ENCODE assay signal across 16 cellular contexts in the genomic region with DNA sequence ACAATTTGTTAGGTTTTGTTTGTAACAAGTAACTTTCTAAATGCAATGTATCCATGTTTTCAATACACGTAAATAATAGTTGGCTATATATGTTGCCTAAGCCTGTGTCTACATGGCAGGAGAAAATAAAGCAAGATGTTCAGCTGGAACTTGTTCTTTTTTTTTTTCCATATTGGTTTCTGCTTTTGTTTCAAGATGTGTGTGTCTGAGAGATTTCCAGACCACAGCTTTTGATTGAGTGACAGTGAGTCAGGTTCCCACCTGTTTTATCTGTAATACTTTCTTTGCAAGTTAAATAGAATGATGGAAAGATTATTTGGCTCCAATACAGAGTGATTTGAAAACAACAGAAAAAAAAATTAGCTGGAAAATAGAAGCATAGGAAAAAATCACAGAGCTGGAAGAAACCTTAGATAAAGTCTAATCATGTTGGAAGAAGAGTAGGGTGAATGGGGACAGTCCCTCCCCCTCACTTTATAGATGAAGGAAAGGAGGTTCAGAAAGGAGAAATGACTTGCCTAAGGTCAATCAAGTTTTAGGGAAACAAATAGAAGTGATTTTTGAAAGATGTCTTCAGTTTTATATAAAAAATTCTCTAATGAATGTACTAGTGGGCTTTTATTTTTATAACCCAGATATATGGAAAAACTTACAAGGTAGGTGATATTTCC.
DNase-seq lines count a peak whose midpoint lies in the region; ATAC-seq, FAIRE-seq and TF ChIP-seq lines count a peak whose summit lies in the region.
"Had no signal": no experiment of that assay in that cellular context is flagged by ENCODE, and none has a peak within 500 bp of the region (broad histone marks: within the 10 kb centered on the region; RNA-seq: fewer than 3 reads in every experiment).

No MANE protein-coding gene starts in this region.

- no peak overlapping the region for H3K9ac ChIP-seq in astrocyte (ENCODE audit: low read length)

- TF ChIP-seq POLR2A in tibial nerve (IDR thresholded peaks at IDR 0.05): no peak

- H3K4me1 Mint-ChIP-seq in activated T-cell treated with anti-CD3 and anti-CD28 coated beads, Interleukin-2, amount 50 U/mL, for 24 hours (ENCODE audit: low read depth): peaks cover 64% of the 10 kb centered on the region
- peaks cover 18% of the 10 kb centered on the region for H3K4me1 Mint-ChIP-seq in astrocyte (ENCODE audit: low read depth, unreplicated experiment)
- H3K4me1 Mint-ChIP-seq in stimulated activated naive CD8-positive, alpha-beta T cell treated with anti-CD3 and anti-CD28 coated beads, Interleukin-15, Interleukin-2, amounts not matched to agents 100 ng/mL and 50 ng/mL, for 24 hours (ENCODE audit: low read depth): peaks cover 53% of the 10 kb centered on the region

- TF ChIP-seq EP300 in tibial nerve (IDR thresholded peaks at IDR 0.05): no peak

- TF ChIP-seq CTCF in astrocyte (IDR thresholded peaks at IDR 0.05; ENCODE audit: insufficient read depth, low read depth, low read length) (no peak), tibial nerve (IDR thresholded peaks at IDR 0.05) (no peak)

- peaks cover 59% of the 10 kb centered on the region for H3K27me3 Mint-ChIP-seq in activated T-cell treated with anti-CD3 and anti-CD28 coated beads, Interleukin-2, amount 50 U/mL, for 24 hours
- H3K27me3 Mint-ChIP-seq in astrocyte (ENCODE audit: low read depth, unreplicated experiment): no peaks in the 10 kb centered on the region
- H3K27me3 Mint-ChIP-seq in stimulated activated naive CD8-positive, alpha-beta T cell treated with anti-CD3 and anti-CD28 coated beads, Interleukin-15, Interleukin-2, amounts not matched to agents 100 ng/mL and 50 ng/mL, for 24 hours: peaks cover 51% of the 10 kb centered on the region

- no peaks in the 10 kb centered on the region for H3K36me3 Mint-ChIP-seq in activated T-cell treated with anti-CD3 and anti-CD28 coated beads, Interleukin-2, amount 50 U/mL, for 24 hours (ENCODE audit: low read depth)
- H3K36me3 Mint-ChIP-seq in astrocyte (ENCODE audit: low read depth, unreplicated experiment): no peaks in the 10 kb centered on the region
- H3K36me3 Mint-ChIP-seq in stimulated activated naive CD8-positive, alpha-beta T cell treated with anti-CD3 and anti-CD28 coated beads, Interleukin-15, Interleukin-2, amounts not matched to agents 100 ng/mL and 50 ng/mL, for 24 hours (ENCODE audit: low read depth): no peaks in the 10 kb centered on the region

- no peak for FAIRE-seq in astrocyte (lab: Jason Lieb, UNC)

- H3K4me3 ChIP-seq in astrocyte (ENCODE audit: insufficient read depth, low read depth, low read length): no peak overlapping the region
- H3K4me3 ChIP-seq in tibial nerve: no peak overlapping the region
- H3K4me3 ChIP-seq: GM23338, PC-9 had no signal

- H4K20me1 ChIP-seq in astrocyte (ENCODE audit: insufficient read depth, low read length): no peaks in the 10 kb centered on the region

- no peak for ATAC-seq in HG02885 (IDR thresholded peaks at IDR 0.05; ENCODE audit: poor library complexity, unreplicated experiment)
- ATAC-seq: GM23338 had no signal

- peak overlapping the region; percentile 16 for H3K4me3 Mint-ChIP-seq in activated T-cell treated with anti-CD3 and anti-CD28 coated beads, Interleukin-2, amount 50 U/mL, for 24 hours
- no peak overlapping the region for H3K4me3 Mint-ChIP-seq in astrocyte (ENCODE audit: unreplicated experiment)
- peak overlapping the region; percentile 33 for H3K4me3 Mint-ChIP-seq in stimulated activated naive CD8-positive, alpha-beta T cell treated with anti-CD3 and anti-CD28 coated beads, Interleukin-15, Interleukin-2, amounts not matched to agents 100 ng/mL and 50 ng/mL, for 24 hours
- H3K4me3 Mint-ChIP-seq: GM23338 had no signal

- H3K27ac Mint-ChIP-seq in activated T-cell treated with anti-CD3 and anti-CD28 coated beads, Interleukin-2, amount 50 U/mL, for 24 hours: peak overlapping the region; percentile 87
- no peak overlapping the region for H3K27ac Mint-ChIP-seq in astrocyte (ENCODE audit: unreplicated experiment)
- H3K27ac Mint-ChIP-seq in stimulated activated naive CD8-positive, alpha-beta T cell treated with anti-CD3 and anti-CD28 coated beads, Interleukin-15, Interleukin-2, amounts not matched to agents 100 ng/mL and 50 ng/mL, for 24 hours: peak overlapping the region; percentile 85
- H3K27ac Mint-ChIP-seq: GM23338 had no signal

- no peak overlapping the region for H3K4me2 ChIP-seq in astrocyte (ENCODE audit: low read length)
- H3K4me2 ChIP-seq: GM23338, PC-9 had no signal

- H3K9me3 ChIP-seq in astrocyte (ENCODE audit: insufficient read depth, low read depth, low read length): no peaks in the 10 kb centered on the region
- no peaks in the 10 kb centered on the region for H3K9me3 ChIP-seq in tibial nerve

- no peaks in the 10 kb centered on the region for H3K9me3 Mint-ChIP-seq in activated T-cell treated with anti-CD3 and anti-CD28 coated beads, Interleukin-2, amount 50 U/mL, for 24 hours
- no peaks in the 10 kb centered on the region for H3K9me3 Mint-ChIP-seq in astrocyte (ENCODE audit: unreplicated experiment)
- H3K9me3 Mint-ChIP-seq in stimulated activated naive CD8-positive, alpha-beta T cell treated with anti-CD3 and anti-CD28 coated beads, Interleukin-15, Interleukin-2, amounts not matched to agents 100 ng/mL and 50 ng/mL, for 24 hours: peaks cover 5% of the 10 kb centered on the region
- H3K9me3 Mint-ChIP-seq: GM23338 had no signal

- no peak overlapping the region for H2AFZ ChIP-seq in astrocyte (ENCODE audit: low read depth, low read length)
- H2AFZ ChIP-seq: GM23338, PC-9 had no signal

- no peak for DNase-seq in activated T-cell treated with anti-CD3 and anti-CD28 coated beads, Interleukin-2, amount 50 U/mL, for 24 hours
- no peak for DNase-seq in activated T-cell treated with anti-CD3 and anti-CD28 coated beads, Interleukin-2, amount 50 U/mL, for 48 hours
- DNase-seq in RPMI7951 (ENCODE audit: low read depth) (peak; percentile 25), astrocyte (ENCODE audit: low read depth) (peak; percentile 54), tibial nerve (ENCODE audit: low spot score in 2 of 2) (no peak)
- DNase-seq: C1 segment of cervical spinal cord, COR-L47, NCI-H1048, NCI-H1436 treated with DMSO at 0.1 percent for 48 hours, NCI-H2029 treated with DMSO at 0.1 percent for 48 hours, NCI-H2171 treated with DMSO at 0.1 percent for 48 hours, NCI-H510A treated with DMSO at 0.1 percent for 48 hours, PC-9 had no signal

- no peaks in the 10 kb centered on the region for H3K79me2 ChIP-seq in astrocyte (ENCODE audit: insufficient read depth, low read length)

- H3K27ac ChIP-seq in astrocyte (ENCODE audit: low read depth, low read length) (no peak overlapping the region), tibial nerve (no peak overlapping the region)
- H3K27ac ChIP-seq: PC-9 had no signal

- 90 to 94% methylated on average over 1 of the region's 1 CpG for WGBS in tibial nerve, 2 donors

- H3K4me1 ChIP-seq in astrocyte (ENCODE audit: insufficient read depth, low read length) (peaks cover 13% of the 10 kb centered on the region), tibial nerve (peaks cover 0 to 12% (median 0%) of the 10 kb centered on the region in 4 donors)

- no peaks in the 10 kb centered on the region for H3K36me3 ChIP-seq in astrocyte (ENCODE audit: insufficient read depth, low read length)
- H3K36me3 ChIP-seq in tibial nerve: no peaks in the 10 kb centered on the region

- H3K27me3 ChIP-seq in astrocyte (ENCODE audit: insufficient read depth, low read length) (no peaks in the 10 kb centered on the region), tibial nerve (no peaks in the 10 kb centered on the region)

Comparison
In these comparisons a context has a peak if more than half of its experiments do, and no peak if none do; other contexts are left out.
1. DNase-seq: peak in RPMI7951 (single experiment) and astrocyte (single experiment); none in activated T-cell treated with anti-CD3 and anti-CD28 coated beads, Interleukin-2, amount 50 U/mL, for 24 hours (single experiment), activated T-cell treated with anti-CD3 and anti-CD28 coated beads, Interleukin-2, amount 50 U/mL, for 48 hours (0 of 2) and tibial nerve (0 of 2).